Comparison of ENCODE assay signal across 37 cellular contexts in genomic region chr7:143992677-143993076, GRCh38. TPM values are rescaled to one million over a fixed set of nuclear protein-coding genes. Genes with fewer than 3 reads are reported as not detected.
"Had no signal": no experiment of that assay in that cellular context is flagged by ENCODE, and none has a peak within 500 bp of the region (broad histone marks: within the 10 kb centered on the region; RNA-seq: fewer than 3 reads in every experiment).

No MANE protein-coding gene starts in this region.

- FAIRE-seq: astrocyte, TTC549 had no signal

- H3K27me3 ChIP-seq: adrenal gland, body of pancreas, brain microvascular endothelial cell, breast epithelium had no signal

- H3K36me3 ChIP-seq: adrenal gland, brain microvascular endothelial cell, breast epithelium had no signal

- ATAC-seq: activated CD8-positive, alpha-beta T cell treated with anti-CD3 and anti-CD28 coated beads for 36 hours; activated naive CD4-positive, alpha-beta T cell treated with anti-CD3 and anti-CD28 coated beads, Interleukin-2, amount 50 U/mL, for 72 hours; activated T-cell treated with anti-CD3 and anti-CD28 coated beads, Interleukin-2, amount 50 U/mL, for 4 hours; activated T-cell treated with anti-CD3 and anti-CD28 coated beads, Interleukin-2, amount 50 U/mL, for 72 hours; activated T-helper 17 cell treated with anti-CD3 and anti-CD28 coated beads, Interleukin-2, amount 50 U/mL, for 72 hours; body of pancreas had no signal

- H3K4me3 ChIP-seq: adrenal gland, body of pancreas, breast epithelium had no signal

- H3K9me3 ChIP-seq: adrenal gland, body of pancreas, breast epithelium had no signal

- H3K4me1 ChIP-seq: body of pancreas, breast epithelium had no signal

- H3K27ac ChIP-seq: adrenal gland, body of pancreas, brain microvascular endothelial cell, breast epithelium, VCaP had no signal

- DNase-seq: activated B cell treated with CpG ODN at 0.5 μM for 24 hours; activated CD4-positive, alpha-beta memory T cell treated with anti-CD3 and anti-CD28 coated beads for 36 hours; activated CD4-positive, alpha-beta T cell treated with anti-CD3 and anti-CD28 coated beads for 4 hours; activated CD4-positive, alpha-beta T cell treated with anti-CD3 and anti-CD28 coated beads, Interleukin-2, amount 10 ng/mL, durations not matched to agents 24 days and 14 days; activated CD4-positive, alpha-beta T cell treated with anti-CD3 and anti-CD28 coated beads, Interleukin-2, amount 50 U/mL, for 1 hour; activated CD4-positive, alpha-beta T cell treated with anti-CD3 and anti-CD28 coated beads, Interleukin-2, amount 50 U/mL, for 4 hours; activated CD4-positive, CD25-positive, alpha-beta regulatory T cell treated with anti-CD3 and anti-CD28 coated beads, Interleukin-2, amount 50 U/mL, for 72 hours; activated CD8-positive, alpha-beta memory T cell treated with anti-CD3 and anti-CD28 coated beads, Interleukin-2, amount 50 U/mL, for 4 hours; activated CD8-positive, alpha-beta T cell treated with anti-CD3 and anti-CD28 coated beads for 36 hours; activated effector memory CD4-positive, alpha-beta T cell treated with anti-CD3 and anti-CD28 coated beads, Interleukin-2, amount 50 U/mL, for 16 hours; activated gamma-delta T cell treated with Interleukin-2 at 50 U/mL for 16 hours; activated naive CD4-positive, alpha-beta T cell; activated naive CD4-positive, alpha-beta T cell treated with anti-CD3 and anti-CD28 coated beads for 36 hours; activated naive CD4-positive, alpha-beta T cell treated with anti-CD3 and anti-CD28 coated beads, Interleukin-2, amount 50 U/mL, for 16 hours; activated naive CD8-positive, alpha-beta T cell treated with anti-CD3 and anti-CD28 coated beads for 36 hours; activated T-cell treated with anti-CD3 and anti-CD28 coated beads for 4 hours; activated T-cell treated with anti-CD3 and anti-CD28 coated beads, Interleukin-2, amount 50 U/mL, for 1 hour; activated T-cell treated with anti-CD3 and anti-CD28 coated beads, Interleukin-2, amount 50 U/mL, for 4 hours; activated T-cell treated with anti-CD3 and anti-CD28 coated beads, Interleukin-2, amount 50 U/mL, for 72 hours; adrenal gland; amniotic stem cell; aorta; body of pancreas; brain microvascular endothelial cell; central memory CD4-positive, alpha-beta T cell; T-helper 1 cell; T-helper 2 cell; T-helper 9 cell had no signal

RNA-seq across cellular contexts. Expression of gene OR6B1, which starts 7.4 kb away (rescaled TPM):
- total RNA-seq: activated B cell treated with CpG ODN at 0.5 μM for 24 hours; activated CD4-positive, alpha-beta memory T cell treated with anti-CD3 and anti-CD28 coated beads for 36 hours; activated CD4-positive, alpha-beta T cell treated with anti-CD3 and anti-CD28 coated beads, Interleukin-2, amount 10 ng/mL, durations not matched to agents 24 days and 14 days; activated CD8-positive, alpha-beta memory T cell treated with anti-CD3 and anti-CD28 coated beads for 36 hours; activated CD8-positive, alpha-beta T cell treated with anti-CD3 and anti-CD28 coated beads for 36 hours; activated naive CD4-positive, alpha-beta T cell treated with anti-CD3 and anti-CD28 coated beads for 36 hours; activated naive CD4-positive, alpha-beta T cell treated with anti-CD3 and anti-CD28 coated beads, Interleukin-2, amount 50 U/mL, for 72 hours; activated naive CD8-positive, alpha-beta T cell treated with anti-CD3 and anti-CD28 coated beads for 36 hours; activated T-cell treated with anti-CD3 and anti-CD28 coated beads, Interleukin-2, amount 50 U/mL, for 4 hours; activated T-cell treated with anti-CD3 and anti-CD28 coated beads, Interleukin-2, amount 50 U/mL, for 72 hours; activated T-helper 1 cell treated with anti-CD3 and anti-CD28 coated beads, Interleukin-12 subunit alpha, Interleukin-12 subunit beta, Interleukin-2, Interleukin-4 antibody, amounts not matched to agents 30 ng/mL and 10 ng/mL and 1 ng/mL, durations not matched to agents 14 hours and 24 hours and 36 hours; activated T-helper 17 cell treated with anti-CD3 and anti-CD28 coated beads, Interleukin-2, amount 50 U/mL, for 72 hours; adrenal gland; aorta; astrocyte; body of pancreas; breast epithelium; cardiac septum had no signal
- polyA plus RNA-seq: aorta had no signal

RNA-seq across cellular contexts. Expression of gene OR2F1, which starts 38.0 kb away (rescaled TPM):
- total RNA-seq: activated B cell treated with CpG ODN at 0.5 μM for 24 hours; activated CD4-positive, alpha-beta memory T cell treated with anti-CD3 and anti-CD28 coated beads for 36 hours; activated CD4-positive, alpha-beta T cell treated with anti-CD3 and anti-CD28 coated beads, Interleukin-2, amount 10 ng/mL, durations not matched to agents 24 days and 14 days; activated CD8-positive, alpha-beta memory T cell treated with anti-CD3 and anti-CD28 coated beads for 36 hours; activated CD8-positive, alpha-beta T cell treated with anti-CD3 and anti-CD28 coated beads for 36 hours; activated naive CD4-positive, alpha-beta T cell treated with anti-CD3 and anti-CD28 coated beads for 36 hours; activated naive CD4-positive, alpha-beta T cell treated with anti-CD3 and anti-CD28 coated beads, Interleukin-2, amount 50 U/mL, for 72 hours; activated naive CD8-positive, alpha-beta T cell treated with anti-CD3 and anti-CD28 coated beads for 36 hours; activated T-cell treated with anti-CD3 and anti-CD28 coated beads, Interleukin-2, amount 50 U/mL, for 4 hours; activated T-cell treated with anti-CD3 and anti-CD28 coated beads, Interleukin-2, amount 50 U/mL, for 72 hours; activated T-helper 1 cell treated with anti-CD3 and anti-CD28 coated beads, Interleukin-12 subunit alpha, Interleukin-12 subunit beta, Interleukin-2, Interleukin-4 antibody, amounts not matched to agents 30 ng/mL and 10 ng/mL and 1 ng/mL, durations not matched to agents 14 hours and 24 hours and 36 hours; activated T-helper 17 cell treated with anti-CD3 and anti-CD28 coated beads, Interleukin-2, amount 50 U/mL, for 72 hours; adrenal gland; aorta; astrocyte; body of pancreas; cardiac septum had no signal
- polyA plus RNA-seq: adrenal gland, aorta had no signal

RNA-seq across cellular contexts. Expression of gene OR2A5, which starts 56.1 kb away (rescaled TPM):
- total RNA-seq: activated B cell treated with CpG ODN at 0.5 μM for 24 hours; activated CD4-positive, alpha-beta memory T cell treated with anti-CD3 and anti-CD28 coated beads for 36 hours; activated CD4-positive, alpha-beta T cell treated with anti-CD3 and anti-CD28 coated beads, Interleukin-2, amount 10 ng/mL, durations not matched to agents 24 days and 14 days; activated CD8-positive, alpha-beta memory T cell treated with anti-CD3 and anti-CD28 coated beads for 36 hours; activated CD8-positive, alpha-beta T cell treated with anti-CD3 and anti-CD28 coated beads for 36 hours; activated naive CD4-positive, alpha-beta T cell treated with anti-CD3 and anti-CD28 coated beads for 36 hours; activated naive CD4-positive, alpha-beta T cell treated with anti-CD3 and anti-CD28 coated beads, Interleukin-2, amount 50 U/mL, for 72 hours; activated naive CD8-positive, alpha-beta T cell treated with anti-CD3 and anti-CD28 coated beads for 36 hours; activated T-cell treated with anti-CD3 and anti-CD28 coated beads, Interleukin-2, amount 50 U/mL, for 4 hours; activated T-cell treated with anti-CD3 and anti-CD28 coated beads, Interleukin-2, amount 50 U/mL, for 72 hours; activated T-helper 1 cell treated with anti-CD3 and anti-CD28 coated beads, Interleukin-12 subunit alpha, Interleukin-12 subunit beta, Interleukin-2, Interleukin-4 antibody, amounts not matched to agents 30 ng/mL and 10 ng/mL and 1 ng/mL, durations not matched to agents 14 hours and 24 hours and 36 hours; activated T-helper 17 cell treated with anti-CD3 and anti-CD28 coated beads, Interleukin-2, amount 50 U/mL, for 72 hours; aorta; astrocyte; body of pancreas; breast epithelium; cardiac septum had no signal
- polyA plus RNA-seq: adrenal gland, aorta had no signal

RNA-seq across cellular contexts. Expression of gene OR2F2, which starts 57.6 kb away (rescaled TPM):
- total RNA-seq: activated B cell treated with CpG ODN at 0.5 μM for 24 hours; activated CD4-positive, alpha-beta memory T cell treated with anti-CD3 and anti-CD28 coated beads for 36 hours; activated CD4-positive, alpha-beta T cell treated with anti-CD3 and anti-CD28 coated beads, Interleukin-2, amount 10 ng/mL, durations not matched to agents 24 days and 14 days; activated CD8-positive, alpha-beta memory T cell treated with anti-CD3 and anti-CD28 coated beads for 36 hours; activated CD8-positive, alpha-beta T cell treated with anti-CD3 and anti-CD28 coated beads for 36 hours; activated naive CD4-positive, alpha-beta T cell treated with anti-CD3 and anti-CD28 coated beads for 36 hours; activated naive CD4-positive, alpha-beta T cell treated with anti-CD3 and anti-CD28 coated beads, Interleukin-2, amount 50 U/mL, for 72 hours; activated naive CD8-positive, alpha-beta T cell treated with anti-CD3 and anti-CD28 coated beads for 36 hours; activated T-cell treated with anti-CD3 and anti-CD28 coated beads, Interleukin-2, amount 50 U/mL, for 4 hours; activated T-cell treated with anti-CD3 and anti-CD28 coated beads, Interleukin-2, amount 50 U/mL, for 72 hours; activated T-helper 1 cell treated with anti-CD3 and anti-CD28 coated beads, Interleukin-12 subunit alpha, Interleukin-12 subunit beta, Interleukin-2, Interleukin-4 antibody, amounts not matched to agents 30 ng/mL and 10 ng/mL and 1 ng/mL, durations not matched to agents 14 hours and 24 hours and 36 hours; activated T-helper 17 cell treated with anti-CD3 and anti-CD28 coated beads, Interleukin-2, amount 50 U/mL, for 72 hours; adrenal gland; aorta; astrocyte; body of pancreas; breast epithelium; cardiac septum had no signal
- polyA plus RNA-seq: adrenal gland, aorta had no signal
